ENCODE assay signal across 8 cellular contexts in genomic region chr7:50679218-50680007, GRCh38.
DNase-seq lines count a peak whose midpoint lies in the region; ATAC-seq, FAIRE-seq and TF ChIP-seq lines count a peak whose summit lies in the region.

No MANE protein-coding gene starts in this region.

- in situ Hi-C loops in Caki2 (cut with HindIII; ENCODE audit: low pct_unique_long_range_greater_than_20kb, low sequenced_read_pairs): no loop called here

- no peaks in the 10 kb centered on the region for H3K4me1 ChIP-seq in KMS-11 (ENCODE audit: low read depth, poor library complexity, severe bottlenecking)
- H3K4me1 ChIP-seq in OCI-LY7 (ENCODE audit: insufficient read depth, low read length, poor library complexity, severe bottlenecking): no peaks in the 10 kb centered on the region
- H3K4me1 ChIP-seq in endothelial cell of umbilical vein (ENCODE audit: control insufficient read depth, extremely low read depth, insufficient read depth, low read length): peaks cover 15% of the 10 kb centered on the region

- H3K9me1 ChIP-seq in endothelial cell of umbilical vein (replicated peaks; ENCODE audit: control insufficient read depth, extremely low read depth, insufficient read depth, low read length): no peaks in the 10 kb centered on the region

- H3K27me3 ChIP-seq in KMS-11 (ENCODE audit: insufficient read depth, low read depth) (no peaks in the 10 kb centered on the region), endothelial cell of umbilical vein (ENCODE audit: control insufficient read depth in 2 of 2, insufficient read depth in 2 of 2, low read length in 2 of 2) (no peaks in the 10 kb centered on the region)

- TF ChIP-seq POLR2A in endothelial cell of umbilical vein (IDR thresholded peaks at IDR 0.05; ENCODE audit: low read depth, low read length): no peak

- H2AFZ ChIP-seq in KMS-11 (ENCODE audit: low read depth) (no peak overlapping the region), OCI-LY7 (ENCODE audit: low read length) (no peak overlapping the region), endothelial cell of umbilical vein (ENCODE audit: low read depth, low read length) (no peak overlapping the region)

- TF ChIP-seq CTCF in KMS-11 (conservative IDR thresholded peaks at IDR 0.05; ENCODE audit: low read depth, low read length) (peak; percentile 73), OCI-LY7 (conservative IDR thresholded peaks at IDR 0.05; ENCODE audit: low read length) (peak; percentile 70), endothelial cell of umbilical vein (IDR thresholded peaks at IDR 0.05; ENCODE audit: extremely low read depth in 1 of 2, insufficient read depth in 1 of 2, low read depth in 1 of 2, low read length in 2 of 2) (peak in 1 of 2 donors; percentile 5), natural killer cell (IDR thresholded peaks at IDR 0.05) (peak; percentile 74)

- no peaks in the 10 kb centered on the region for H3K9me2 ChIP-seq in OCI-LY7 (ENCODE audit: insufficient read depth, low read length)

- H3K27ac Mint-ChIP-seq in natural killer cell: no peak overlapping the region

- peak; percentile 44 for DNase-seq in Caki2 (ENCODE audit: low read depth)
- peak; percentile 48 for DNase-seq in OCI-LY7 (ENCODE audit: low spot score)
- DNase-seq in endothelial cell of umbilical vein (ENCODE audit: low read depth, low spot score): peak; percentile 41
- no peak for DNase-seq in natural killer cell
- no peak for DNase-seq in activated naive CD4-positive, alpha-beta T cell treated with anti-CD3 and anti-CD28 coated beads, Interleukin-2, amount 50 U/mL, for 16 hours
- no peak for DNase-seq in activated CD4-positive, alpha-beta T cell treated with anti-CD3 and anti-CD28 coated beads, Interleukin-2, amount 50 U/mL, for 1 hour

- ATAC-seq in GM21381 (IDR thresholded peaks at IDR 0.05; ENCODE audit: unreplicated experiment): peak; percentile 69
- ATAC-seq in natural killer cell: peak; percentile 72 to 82 (median 76)

- CTCF ChIA-PET in OCI-LY7 (lab: Charles Lee; ENCODE audit: unreplicated experiment) (no interaction called here), endothelial cell of umbilical vein (lab: Charles Lee) (interaction anchor here (0.6 to 2.9 kb wide), 9 partner anchors 46 to 483 kb away, joined by 3 to 19 read pairs (median 4); no protein-coding TSS in a partner anchor)

- dilution Hi-C loops in endothelial cell of umbilical vein (cut with MboI; ENCODE audit: extremely low pct_ligation_motif_present, low sequenced_read_pairs): no loop called here

- no peaks in the 10 kb centered on the region for H3K4me1 Mint-ChIP-seq in natural killer cell

- FAIRE-seq in endothelial cell of umbilical vein (lab: Jason Lieb, UNC): no peak

- H4K20me1 ChIP-seq in KMS-11 (ENCODE audit: insufficient read depth) (no peaks in the 10 kb centered on the region), OCI-LY7 (ENCODE audit: insufficient read depth, low read length) (no peaks in the 10 kb centered on the region), endothelial cell of umbilical vein (replicated peaks; ENCODE audit: control insufficient read depth, extremely low read depth, insufficient read depth, low read length) (peaks cover 2% of the 10 kb centered on the region)

- H3K36me3 ChIP-seq in KMS-11 (ENCODE audit: insufficient read depth) (no peaks in the 10 kb centered on the region), OCI-LY7 (ENCODE audit: insufficient read depth, low read length) (no peaks in the 10 kb centered on the region), endothelial cell of umbilical vein (ENCODE audit: control insufficient read depth in 2 of 2, extremely low read depth in 1 of 2, insufficient read depth in 2 of 2, low read length in 2 of 2) (peaks cover 3 to 11% of the 10 kb centered on the region in 2 experiments)

- H3K9ac ChIP-seq in KMS-11: no peak overlapping the region
- no peak overlapping the region for H3K9ac ChIP-seq in endothelial cell of umbilical vein (replicated peaks; ENCODE audit: extremely low read depth, insufficient read depth, low read length)

- H3K9me3 ChIP-seq in OCI-LY7 (ENCODE audit: low read length) (no peaks in the 10 kb centered on the region), endothelial cell of umbilical vein (replicated peaks; ENCODE audit: control insufficient read depth, insufficient read depth, low read length) (no peaks in the 10 kb centered on the region)

- H3K4me2 ChIP-seq in KMS-11 (no peak overlapping the region), OCI-LY7 (ENCODE audit: low read length) (no peak overlapping the region), endothelial cell of umbilical vein (ENCODE audit: insufficient read depth, low read length) (no peak overlapping the region)

- H3K4me3 ChIP-seq in KMS-11 (IDR thresholded peaks at IDR 0.05; ENCODE audit: insufficient read depth, low read depth, low read length) (no peak overlapping the region), OCI-LY7 (ENCODE audit: low read depth, low read length, poor library complexity, severe bottlenecking) (no peak overlapping the region), endothelial cell of umbilical vein (replicated peaks in 1 of 3; ENCODE audit: insufficient read depth in 1 of 3, low read depth in 1 of 3, low read length in 3 of 3) (no peak overlapping the region)

- POLR2A ChIA-PET in OCI-LY7 (lab: Charles Lee) (interaction anchor here (0.5 kb wide), 1 partner anchor 13 kb away, joined by 4 read pairs; no protein-coding TSS in a partner anchor), endothelial cell of umbilical vein (lab: Charles Lee) (no interaction called here)

- H3K79me2 ChIP-seq in KMS-11 (ENCODE audit: insufficient read depth, low read depth) (no peaks in the 10 kb centered on the region), OCI-LY7 (ENCODE audit: insufficient read depth, low read depth, low read length) (no peaks in the 10 kb centered on the region), endothelial cell of umbilical vein (ENCODE audit: control insufficient read depth, insufficient read depth, low read length) (peaks cover 91% of the 10 kb centered on the region)

- intact Hi-C loops in OCI-LY7 (cut with micrococcal nuclease; ENCODE audit: unreplicated experiment) (loop anchor here (2.0 to 5.0 kb wide), 3 partner anchors 211 to 587 kb away; partner anchors contain the start of gene ZPBP), endothelial cell of umbilical vein (cut with micrococcal nuclease) (loop anchor here (1.0 to 10.0 kb wide), 3 partner anchors 211 to 475 kb away; no protein-coding TSS in a partner anchor), natural killer cell (cut with micrococcal nuclease) (loop anchor here (1.0 to 2.0 kb wide), 4 partner anchors 65 to 587 kb away; no protein-coding TSS in a partner anchor)

- no peak overlapping the region for H3K4me3 Mint-ChIP-seq in natural killer cell

- H3K36me3 Mint-ChIP-seq in natural killer cell: no peaks in the 10 kb centered on the region

- no TSS peak for BruUV-seq in OCI-LY7 (replicated peaks; lab: Mats Ljungman, UMichigan)
- BruUV-seq in endothelial cell of umbilical vein (replicated peaks; lab: Mats Ljungman, UMichigan): no TSS peak

- peaks cover 7 to 40% of the 10 kb centered on the region in 2 donors for H3K27me3 Mint-ChIP-seq in natural killer cell (ENCODE audit: low read depth in 2 of 2)

- H3K27ac ChIP-seq in KMS-11 (no peak overlapping the region), OCI-LY7 (ENCODE audit: low read depth, low read length, poor library complexity, severe bottlenecking) (no peak overlapping the region), endothelial cell of umbilical vein (ENCODE audit: insufficient read depth, low read depth, low read length) (no peak overlapping the region)

- H3K9me3 Mint-ChIP-seq in natural killer cell: no peaks in the 10 kb centered on the region

TF ChIP-seq in endothelial cell of umbilical vein, 7 proteins besides CTCF, POLR2A, EP300 and RAD21:
- no peak for TF ChIP-seq MYC (IDR thresholded peaks at IDR 0.05; ENCODE audit: low read depth, low read length)
- TF ChIP-seq FOS (IDR thresholded peaks at IDR 0.05; ENCODE audit: borderline replicate concordance, insufficient read depth, low read length): no peak
- no peak for TF ChIP-seq GATA2 (IDR thresholded peaks at IDR 0.05; ENCODE audit: insufficient read depth, insufficient read length, low read depth, low read length)
- no peak for TF ChIP-seq EZH2 (IDR thresholded peaks at IDR 0.05; ENCODE audit: borderline replicate concordance, low read depth, low read length, severe bottlenecking)
- no peak for TF ChIP-seq JUN (IDR thresholded peaks at IDR 0.05; ENCODE audit: borderline replicate concordance, insufficient read depth, insufficient read length, low read depth)
- no peak for TF ChIP-seq POLR2AphosphoS5 (IDR thresholded peaks at IDR 0.05; ENCODE audit: insufficient read depth, low read depth, low read length)
- TF ChIP-seq, protein P1, sequence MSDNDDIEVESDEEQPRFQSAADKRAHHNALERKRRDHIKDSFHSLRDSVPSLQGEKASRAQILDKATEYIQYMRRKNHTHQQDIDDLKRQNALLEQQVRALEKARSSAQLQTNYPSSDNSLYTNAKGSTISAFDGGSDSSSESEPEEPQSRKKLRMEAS (IDR thresholded peaks at IDR 0.05; ENCODE audit: insufficient read depth, insufficient read length): no peak

Comparison
In these comparisons a context has a peak if more than half of its experiments do, and no peak if none do; other contexts are left out.
1. DNase-seq: peak in Caki2 (single experiment), OCI-LY7 (single experiment) and endothelial cell of umbilical vein (single experiment); none in natural killer cell (single experiment), activated naive CD4-positive, alpha-beta T cell treated with anti-CD3 and anti-CD28 coated beads, Interleukin-2, amount 50 U/mL, for 16 hours (single experiment) and activated CD4-positive, alpha-beta T cell treated with anti-CD3 and anti-CD28 coated beads, Interleukin-2, amount 50 U/mL, for 1 hour (single experiment).